ENCODE assay signal across 17 cellular contexts in genomic region chr9:21660976-21661375, GRCh38.
DNase-seq lines count a peak whose midpoint lies in the region; ATAC-seq and TF ChIP-seq lines count a peak whose summit lies in the region.
"Had no signal": no experiment of that assay in that cellular context is flagged by ENCODE, and none has a peak within 500 bp of the region (broad histone marks: within the 10 kb centered on the region; RNA-seq: fewer than 3 reads in every experiment).

No MANE protein-coding gene starts in this region.

- H3K4me1 ChIP-seq in adipocyte (ENCODE audit: control insufficient read depth, insufficient read depth, low read length) (peaks cover 28% of the 10 kb centered on the region), left lung (no peaks in the 10 kb centered on the region)
- H3K4me1 ChIP-seq: BLaER1 treated with 17β-estradiol and CSF1 and Interleukin-3, amounts not matched to agents 10 nM and 100 nM had no signal

- H3K36me3 ChIP-seq in adipocyte (ENCODE audit: control insufficient read depth, insufficient read depth, low read length, severe bottlenecking) (no peaks in the 10 kb centered on the region), left lung (no peaks in the 10 kb centered on the region)
- H3K36me3 ChIP-seq: BLaER1 treated with 17β-estradiol and CSF1 and Interleukin-3, amounts not matched to agents 10 nM and 100 nM had no signal

- DNase-seq in EH (ENCODE audit: low read depth) (peak; percentile 29), adipocyte (ENCODE audit: low read depth) (peak; percentile 46), fibroblast of peridontal ligament (ENCODE audit: extremely low read depth) (peak; percentile 91), left lung (no peak), NCI-H2171 (lab: John Stamatoyannopoulos, UW) (no peak)
- DNase-seq: ACHN; Calu3; CD8-positive, alpha-beta T cell; DMS79 treated with DMSO at 0.1 percent for 48 hours; EL; H7; KBM-7 had no signal

- H3K27ac ChIP-seq in left lung: no peak overlapping the region
- H3K27ac ChIP-seq: BLaER1 treated with 17β-estradiol and CSF1 and Interleukin-3, amounts not matched to agents 10 nM and 100 nM had no signal

- no peak overlapping the region for H3K4me3 ChIP-seq in adipocyte (ENCODE audit: low read length)
- H3K4me3 ChIP-seq in left lung: no peak overlapping the region
- H3K4me3 ChIP-seq: BLaER1 treated with 17β-estradiol and CSF1 and Interleukin-3, amounts not matched to agents 10 nM and 100 nM; GM12878; GM23338 had no signal

- intact Hi-C loops in left lung (cut with DNase I): no loop called here

- H3K27me3 ChIP-seq in adipocyte (replicated peaks; ENCODE audit: control insufficient read depth, insufficient read depth, low read length): no peaks in the 10 kb centered on the region
- peaks cover 0 to 7% of the 10 kb centered on the region in 2 donors for H3K27me3 ChIP-seq in left lung
- H3K27me3 ChIP-seq: BLaER1 treated with 17β-estradiol and CSF1 and Interleukin-3, amounts not matched to agents 10 nM and 100 nM had no signal

- no peaks in the 10 kb centered on the region for H3K9me3 ChIP-seq in adipocyte (ENCODE audit: control insufficient read depth, low read length)
- H3K9me3 ChIP-seq in left lung: no peaks in the 10 kb centered on the region

- TF ChIP-seq CTCF in left lung (IDR thresholded peaks at IDR 0.05): no peak

- H3K9ac ChIP-seq in adipocyte (ENCODE audit: low read length): no peak overlapping the region
- H3K9ac ChIP-seq: BLaER1 treated with 17β-estradiol and CSF1 and Interleukin-3, amounts not matched to agents 10 nM and 100 nM had no signal

- ATAC-seq in left lung (no peak), GM21367 (IDR thresholded peaks at IDR 0.05; ENCODE audit: unreplicated experiment) (no peak)
- ATAC-seq: CD8-positive, alpha-beta T cell; GM12878; GM23338; HepG2 had no signal

Comparison
In these comparisons a context has a peak if more than half of its experiments do, and no peak if none do; other contexts are left out.
1. DNase-seq: peak in EH (single experiment), adipocyte (single experiment) and fibroblast of peridontal ligament (single experiment); none in left lung (0 of 2) and NCI-H2171 (single experiment).